In the genomic region with DNA sequence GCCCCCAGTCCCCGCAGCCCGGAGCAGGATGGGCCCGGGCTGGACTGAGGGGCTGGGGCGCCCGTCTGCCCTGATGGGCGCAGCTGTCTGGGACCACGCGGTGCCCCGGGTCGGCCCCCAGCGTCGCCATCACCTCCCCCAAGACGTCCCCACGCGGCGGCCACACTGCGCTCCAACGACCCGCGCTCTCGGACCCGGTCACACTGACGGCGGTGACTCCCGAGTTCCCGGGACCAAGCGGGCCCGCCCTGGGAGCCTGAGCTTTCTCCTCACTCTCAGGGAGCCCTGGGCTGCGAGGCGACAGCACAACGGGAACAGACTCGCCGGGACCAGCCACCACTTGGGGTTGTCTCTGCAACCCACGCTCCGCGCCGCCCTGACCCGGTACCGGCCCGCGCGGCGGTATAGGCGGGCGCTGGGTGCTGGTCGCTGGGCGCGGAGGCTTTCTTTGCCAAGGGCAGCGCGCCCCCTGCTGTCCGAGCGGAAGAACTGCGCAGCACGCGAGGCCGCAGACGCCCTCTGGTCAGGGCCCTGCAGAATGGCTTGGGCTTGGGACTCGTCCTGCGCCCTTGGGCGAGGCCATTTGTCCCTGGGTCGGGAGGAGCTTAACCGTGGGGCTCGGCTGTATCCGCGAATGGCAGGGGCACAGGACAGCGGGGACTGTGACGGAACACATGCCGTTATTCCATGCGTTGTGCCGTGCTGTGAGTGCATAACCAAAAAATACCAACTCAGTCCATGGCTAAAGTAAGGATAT, we compare ENCODE assay signal across 8 cellular contexts. TPM values are rescaled to one million over a fixed set of nuclear protein-coding genes. Genes with fewer than 3 reads are reported as not detected.
DNase-seq lines count a peak whose midpoint lies in the region; ATAC-seq and TF ChIP-seq lines count a peak whose summit lies in the region.

No MANE protein-coding gene starts in this region.

- H3K4me2 ChIP-seq in OCI-LY3 (ENCODE audit: low read length): peak overlapping the region; percentile 97

- H4K20me1 ChIP-seq in OCI-LY3 (ENCODE audit: insufficient read depth, low read length): no peaks in the 10 kb centered on the region

- H3K4me3 ChIP-seq in OCI-LY3 (ENCODE audit: low read length): peak overlapping the region; percentile 91

- ATAC-seq in GM19328 (IDR thresholded peaks at IDR 0.05; ENCODE audit: unreplicated experiment) (peak; percentile 69), HG03565 (IDR thresholded peaks at IDR 0.05; ENCODE audit: unreplicated experiment) (peak; percentile 72)

- H2AFZ ChIP-seq in OCI-LY3 (ENCODE audit: low read depth, low read length): peak overlapping the region; percentile 88

- DNase-seq in activated T-cell treated with anti-CD3 and anti-CD28 coated beads for 48 hours (ENCODE audit: low read depth) (peak; percentile 73), erythroblast (lab: John Stamatoyannopoulos, UW) (peak; percentile 84 to 92), mucosa of gallbladder (ENCODE audit: low spot score) (peak; percentile 82)
- DNase-seq in stimulated activated CD8-positive, alpha-beta memory T cell treated with anti-CD3 and anti-CD28 coated beads, Interleukin-2, amount 100 ng/mL, for 48 hours (ENCODE audit: low read depth in 2 of 2): peak; percentile 66 to 68

- H3K9me3 ChIP-seq in OCI-LY3 (ENCODE audit: insufficient read depth, low read length): no peaks in the 10 kb centered on the region

- H3K27me3 ChIP-seq in OCI-LY3 (ENCODE audit: low read depth, low read length): peaks cover 34% of the 10 kb centered on the region

- peak overlapping the region; percentile 35 for H3K27ac ChIP-seq in C4-2B
- H3K27ac ChIP-seq in OCI-LY3 (ENCODE audit: low read length): no peak overlapping the region

- H3K4me1 ChIP-seq in OCI-LY3 (ENCODE audit: low read length): peaks cover 24% of the 10 kb centered on the region

- peak overlapping the region; percentile 67 for H3K9ac ChIP-seq in OCI-LY3 (ENCODE audit: low read length)

- TF ChIP-seq CTCF in C4-2B (conservative IDR thresholded peaks at IDR 0.05) (peak; percentile 99), OCI-LY3 (IDR thresholded peaks at IDR 0.05; ENCODE audit: low read depth, low read length) (peak; percentile 80)

- TF ChIP-seq POLR2A in erythroblast (IDR thresholded peaks at IDR 0.05; ENCODE audit: low read length): no peak

- no peaks in the 10 kb centered on the region for H3K36me3 ChIP-seq in OCI-LY3 (replicated peaks; ENCODE audit: low read depth, low read length)

- no peaks in the 10 kb centered on the region for H3K79me2 ChIP-seq in OCI-LY3 (ENCODE audit: low read length)

RNA-seq across cellular contexts. Expression of a gene that starts 54.8 kb away (rescaled TPM):
- not detected for total RNA-seq in mucosa of gallbladder

RNA-seq across cellular contexts. Expression of a gene that starts 57.5 kb away (rescaled TPM):
- total RNA-seq in mucosa of gallbladder: 64.2 TPM
